25 cellular contexts compared by ENCODE assay signal in the genomic region with DNA sequence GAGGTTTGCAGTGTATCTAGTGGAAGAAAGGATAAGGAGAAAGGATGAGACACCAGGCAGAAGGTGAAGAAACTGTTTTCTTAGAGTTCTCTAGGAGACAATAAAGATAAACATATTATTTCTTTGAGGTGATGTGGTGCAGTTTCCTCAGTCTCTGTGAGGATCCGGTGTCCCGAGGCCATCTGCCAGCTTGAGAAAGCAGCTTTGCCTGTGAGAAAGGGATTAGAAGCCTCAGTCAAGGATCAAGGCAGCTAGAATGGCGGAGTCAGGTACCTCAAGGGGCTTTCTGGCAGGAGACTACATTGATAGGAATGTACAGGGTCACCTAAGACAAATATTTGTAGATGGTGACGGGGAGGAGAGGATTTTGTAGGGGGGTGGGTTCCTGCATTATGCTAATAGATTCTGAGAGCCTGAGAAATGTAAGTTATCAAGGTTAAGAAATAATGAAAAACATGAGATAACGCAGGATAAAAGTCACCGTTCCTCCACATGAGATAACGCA.
"Had no signal": no experiment of that assay in that cellular context is flagged by ENCODE, and none has a peak within 500 bp of the region (broad histone marks: within the 10 kb centered on the region; RNA-seq: fewer than 3 reads in every experiment).

No MANE protein-coding gene starts in this region.

- H3K27me3 ChIP-seq: brain microvascular endothelial cell, heart left ventricle had no signal

- DNase-seq: activated CD4-positive, alpha-beta T cell treated with anti-CD3 and anti-CD28 coated beads for 1 hour; activated CD4-positive, alpha-beta T cell treated with anti-CD3 and anti-CD28 coated beads for 4 hours; activated CD4-positive, alpha-beta T cell treated with anti-CD3 and anti-CD28 coated beads, Interleukin-2, amount 10 ng/mL, durations not matched to agents 7 days and 5 days; activated CD4-positive, alpha-beta T cell treated with anti-CD3 and anti-CD28 coated beads, Interleukin-2, amount 50 U/mL, for 48 hours; activated CD8-positive, alpha-beta memory T cell treated with anti-CD3 and anti-CD28 coated beads for 24 hours; activated CD8-positive, alpha-beta T cell treated with anti-CD3 and anti-CD28 coated beads for 36 hours; activated effector memory CD4-positive, alpha-beta T cell treated with Interleukin-2 at 50 U/mL for 16 hours; activated gamma-delta T cell treated with Interleukin-2 at 50 U/mL for 16 hours; activated naive CD4-positive, alpha-beta T cell treated with anti-CD3 and anti-CD28 coated beads, Interleukin-2, amount 50 U/mL, for 16 hours; activated naive CD4-positive, alpha-beta T cell treated with Interleukin-2 at 50 U/mL for 16 hours; activated T-cell treated with anti-CD3 and anti-CD28 coated beads, Interleukin-2, amount 50 U/mL, for 4 hours; amniotic stem cell; anterior cingulate cortex; brain microvascular endothelial cell; dorsolateral prefrontal cortex; effector memory CD4-positive, alpha-beta T cell; endodermal cell; foreskin fibroblast; glutamatergic neuron; heart left ventricle; T-helper 2 cell had no signal

- H3K36me3 ChIP-seq: brain microvascular endothelial cell, heart left ventricle had no signal

- H3K4me3 ChIP-seq: coronary artery, dorsolateral prefrontal cortex, heart left ventricle had no signal

- H3K27ac ChIP-seq: brain microvascular endothelial cell, coronary artery, dorsolateral prefrontal cortex, heart left ventricle had no signal

- ATAC-seq: activated CD8-positive, alpha-beta T cell treated with anti-CD3 and anti-CD28 coated beads for 36 hours; activated T-cell treated with anti-CD3 and anti-CD28 coated beads, Interleukin-2, amount 50 U/mL, for 4 hours; activated T-helper 17 cell treated with anti-CD3 and anti-CD28 coated beads, Interleukin-2, amount 50 U/mL, for 72 hours; esophagus mucosa; heart left ventricle; WTC11 had no signal

- H3K9me3 ChIP-seq: heart left ventricle had no signal
